In genomic region chr10:23384364-23384763, GRCh38 we compare ENCODE assay signal across 23 cellular contexts. TPM values are rescaled to one million over a fixed set of nuclear protein-coding genes. Genes with fewer than 3 reads are reported as not detected.
DNase-seq lines count a peak whose midpoint lies in the region; ATAC-seq and TF ChIP-seq lines count a peak whose summit lies in the region.
"Had no signal": no experiment of that assay in that cellular context is flagged by ENCODE, and none has a peak within 500 bp of the region (broad histone marks: within the 10 kb centered on the region; RNA-seq: fewer than 3 reads in every experiment).

No MANE protein-coding gene starts in this region.

- no peak overlapping the region for H3K4me3 ChIP-seq in AG10803 (ENCODE audit: low read length)
- no peak overlapping the region for H3K4me3 ChIP-seq in epithelial cell of esophagus (ENCODE audit: low read length)
- H3K4me3 ChIP-seq in lower lobe of right lung: no peak overlapping the region
- H3K4me3 ChIP-seq: adrenal gland, HAP-1 had no signal

- H3K36me3 ChIP-seq in lower lobe of right lung: no peaks in the 10 kb centered on the region
- H3K36me3 ChIP-seq: adrenal gland, HAP-1 had no signal

- H3K27ac ChIP-seq in lower lobe of right lung: no peak overlapping the region
- H3K27ac ChIP-seq: adrenal gland had no signal

- no peaks in the 10 kb centered on the region for H3K27me3 Mint-ChIP-seq in activated T-cell treated with anti-CD3 and anti-CD28 coated beads, Interleukin-2, amount 50 U/mL, for 4 hours (ENCODE audit: low read depth)
- H3K27me3 Mint-ChIP-seq: activated CD8-positive, alpha-beta T cell treated with anti-CD3 and anti-CD28 coated beads for 36 hours had no signal

- H3K4me3 Mint-ChIP-seq in activated T-cell treated with anti-CD3 and anti-CD28 coated beads, Interleukin-2, amount 50 U/mL, for 4 hours: no peak overlapping the region
- H3K4me3 Mint-ChIP-seq: activated CD8-positive, alpha-beta T cell treated with anti-CD3 and anti-CD28 coated beads for 36 hours had no signal

- H3K9me3 Mint-ChIP-seq in activated T-cell treated with anti-CD3 and anti-CD28 coated beads, Interleukin-2, amount 50 U/mL, for 4 hours: no peaks in the 10 kb centered on the region
- H3K9me3 Mint-ChIP-seq: activated CD8-positive, alpha-beta T cell treated with anti-CD3 and anti-CD28 coated beads for 36 hours had no signal

- intact Hi-C loops in lower lobe of right lung (cut with DNase I): no loop called here

- H3K27me3 ChIP-seq in lower lobe of right lung (ENCODE audit: low read depth): no peaks in the 10 kb centered on the region
- H3K27me3 ChIP-seq: adrenal gland had no signal

- no peaks in the 10 kb centered on the region for H3K9me3 ChIP-seq in lower lobe of right lung
- H3K9me3 ChIP-seq: adrenal gland, HAP-1 had no signal

- no peaks in the 10 kb centered on the region for H3K4me1 Mint-ChIP-seq in activated T-cell treated with anti-CD3 and anti-CD28 coated beads, Interleukin-2, amount 50 U/mL, for 4 hours (ENCODE audit: low read depth)

- TF ChIP-seq CTCF in AG10803 (conservative IDR thresholded peaks at IDR 0.05; ENCODE audit: low read length) (no peak), epithelial cell of esophagus (IDR thresholded peaks at IDR 0.05; ENCODE audit: insufficient read depth, low read depth, low read length, missing control alignments) (no peak), lower lobe of right lung (IDR thresholded peaks at IDR 0.05) (no peak)

- DNase-seq in AG10803 (ENCODE audit: low read depth) (peak; percentile 38), NCI-H226 (peak; percentile 82), epithelial cell of esophagus (ENCODE audit: low read depth) (peak; percentile 98), lower lobe of right lung (no peak), epidermal melanocyte (ENCODE audit: insufficient read length, low spot score) (no peak), SK-N-DZ (ENCODE audit: low spot score) (no peak)
- no peak for DNase-seq in activated T-cell treated with anti-CD3 and anti-CD28 coated beads, Interleukin-2, amount 50 U/mL, for 4 hours
- DNase-seq: activated CD8-positive, alpha-beta T cell treated with anti-CD3 and anti-CD28 coated beads for 36 hours; activated gamma-delta T cell treated with Interleukin-2 at 50 U/mL for 16 hours; adrenal gland; central memory CD4-positive, alpha-beta T cell; KG1; mesendoderm; NCI-H146; NCI-H2171; NCI-H526; occipital lobe; RPMI8226 had no signal

- peak; percentile 49 to 81 for ATAC-seq in lower lobe of right lung
- no peak for ATAC-seq in GM21529 (IDR thresholded peaks at IDR 0.05; ENCODE audit: unreplicated experiment)
- no peak for ATAC-seq in activated T-cell treated with anti-CD3 and anti-CD28 coated beads, Interleukin-2, amount 50 U/mL, for 4 hours
- ATAC-seq: activated CD8-positive, alpha-beta T cell treated with anti-CD3 and anti-CD28 coated beads for 36 hours had no signal

- no peaks in the 10 kb centered on the region for H3K36me3 Mint-ChIP-seq in activated T-cell treated with anti-CD3 and anti-CD28 coated beads, Interleukin-2, amount 50 U/mL, for 4 hours (ENCODE audit: insufficient read depth)

- no peaks in the 10 kb centered on the region for H3K4me1 ChIP-seq in lower lobe of right lung
- H3K4me1 ChIP-seq: adrenal gland, HAP-1 had no signal

RNA-seq across cellular contexts. Expression of gene C10orf67, which starts 39.8 kb away (rescaled TPM):
- total RNA-seq in lower lobe of right lung: 1.2 TPM
- total RNA-seq in activated T-cell treated with anti-CD3 and anti-CD28 coated beads, Interleukin-2, amount 50 U/mL, for 4 hours: 1 to 10 TPM in 1 of 3 donors, under 1 TPM in 2; 0.42 to 1.1 (median 0.73) TPM
- not detected in 2 replicates for polyA plus RNA-seq in SK-N-DZ (2014; cell fraction: cytosol; rRNA removed)
- polyA plus RNA-seq in SK-N-DZ (2014; cell fraction: nucleus; rRNA removed): not detected in 2 replicates
- total RNA-seq: G401, kidney epithelial cell, ureter had no signal

RNA-seq across cellular contexts. Expression of gene OTUD1, which starts 54.5 kb away (rescaled TPM):
- total RNA-seq in lower lobe of right lung: 31.4 TPM
- 10 to 100 TPM; 14.3 to 19.9 (median 19.6) TPM for total RNA-seq in activated T-cell treated with anti-CD3 and anti-CD28 coated beads, Interleukin-2, amount 50 U/mL, for 4 hours
- polyA plus RNA-seq in SK-N-DZ (2014; cell fraction: cytosol; rRNA removed): 2.5 and 2.6 TPM in 2 replicates
- 0.81 and 1.5 TPM in 2 replicates for polyA plus RNA-seq in SK-N-DZ (2014; cell fraction: nucleus; rRNA removed)

Comparison
In these comparisons a context has a peak if more than half of its experiments do, and no peak if none do; other contexts are left out.
1. DNase-seq: peak in AG10803 (single experiment), NCI-H226 (single experiment) and epithelial cell of esophagus (single experiment); none in lower lobe of right lung (single experiment), epidermal melanocyte (single experiment), activated T-cell treated with anti-CD3 and anti-CD28 coated beads, Interleukin-2, amount 50 U/mL, for 4 hours (single experiment) and SK-N-DZ (single experiment).
2. ATAC-seq: peak in lower lobe of right lung (2 of 2); none in GM21529 (single experiment) and activated T-cell treated with anti-CD3 and anti-CD28 coated beads, Interleukin-2, amount 50 U/mL, for 4 hours (0 of 2).